In genomic region chr1:116128669-116129068, GRCh38 we compare ENCODE assay signal across 16 cellular contexts. TPM values are rescaled to one million over a fixed set of nuclear protein-coding genes. Genes with fewer than 3 reads are reported as not detected.
DNase-seq lines count a peak whose midpoint lies in the region; ATAC-seq and TF ChIP-seq lines count a peak whose summit lies in the region.
"Had no signal": no experiment of that assay in that cellular context is flagged by ENCODE, and none has a peak within 500 bp of the region (broad histone marks: within the 10 kb centered on the region; RNA-seq: fewer than 3 reads in every experiment).

No MANE protein-coding gene starts in this region.

- peak; percentile 77 to 81 for ATAC-seq in activated CD4-positive, CD25-positive, alpha-beta regulatory T cell treated with anti-CD3 and anti-CD28 coated beads, Interleukin-2, amount 50 U/mL, for 24 hours
- ATAC-seq in activated T-helper 17 cell treated with anti-CD3 and anti-CD28 coated beads, Interleukin-2, amount 50 U/mL, for 72 hours (replicated peaks) = peak; percentile 87
- peak; percentile 92 for ATAC-seq in stimulated activated naive CD8-positive, alpha-beta T cell treated with anti-CD3 and anti-CD28 coated beads, Interleukin-15, Interleukin-2, amounts not matched to agents 100 U/mL and 50 U/mL, for 24 hours
- no peak for ATAC-seq in GM18870 (IDR thresholded peaks at IDR 0.05; ENCODE audit: unreplicated experiment)

- CTCF ChIA-PET in Calu3 (lab: Charles Lee) = no interaction called here

- no peaks in the 10 kb centered on the region for H3K9me3 Mint-ChIP-seq in activated T-helper 17 cell treated with anti-CD3 and anti-CD28 coated beads, Interleukin-2, amount 50 U/mL, for 72 hours
- no peaks in the 10 kb centered on the region for H3K9me3 Mint-ChIP-seq in progenitor cell of endocrine pancreas (ENCODE audit: low read depth)
- peaks cover 3% of the 10 kb centered on the region for H3K9me3 Mint-ChIP-seq in Calu3 (ENCODE audit: low read depth, unreplicated experiment)
- H3K9me3 Mint-ChIP-seq: memory B cell had no signal

- no peak for DNase-seq in activated CD4-positive, CD25-positive, alpha-beta regulatory T cell (lab: John Stamatoyannopoulos, UW)
- no peak for DNase-seq in progenitor cell of endocrine pancreas (ENCODE audit: low spot score, unreplicated experiment)
- peak; percentile 66 for DNase-seq in stimulated activated naive CD8-positive, alpha-beta T cell treated with anti-CD3 and anti-CD28 coated beads, Interleukin-15, Interleukin-2, amounts not matched to agents 100 U/mL and 50 U/mL, for 24 hours
- no peak for DNase-seq in AG08396 (ENCODE audit: low spot score)
- DNase-seq in Calu3 = no peak
- DNase-seq: effector CD8-positive, alpha-beta T cell; foreskin fibroblast; NCI-H187 treated with DMSO at 0.1 percent for 48 hours; nucleus accumbens; substantia nigra had no signal

- H3K27me3 Mint-ChIP-seq in activated T-helper 17 cell treated with anti-CD3 and anti-CD28 coated beads, Interleukin-2, amount 50 U/mL, for 72 hours = peaks cover 5% of the 10 kb centered on the region
- H3K27me3 Mint-ChIP-seq in progenitor cell of endocrine pancreas (peaks cover 4% of the 10 kb centered on the region), Calu3 (ENCODE audit: unreplicated experiment) (peaks cover 13% of the 10 kb centered on the region)

- peak overlapping the region; percentile 78 for H3K27ac Mint-ChIP-seq in activated T-helper 17 cell treated with anti-CD3 and anti-CD28 coated beads, Interleukin-2, amount 50 U/mL, for 72 hours
- H3K27ac Mint-ChIP-seq in progenitor cell of endocrine pancreas = peak overlapping the region; percentile 31
- H3K27ac Mint-ChIP-seq in Calu3 (ENCODE audit: unreplicated experiment) = no peak overlapping the region
- H3K27ac Mint-ChIP-seq: memory B cell had no signal

- intact Hi-C loops in Calu3 (cut with micrococcal nuclease; ENCODE audit: unreplicated experiment) = no loop called here

- TF ChIP-seq CTCF in progenitor cell of endocrine pancreas (IDR thresholded peaks at IDR 0.05; ENCODE audit: unreplicated experiment) (no peak), Calu3 (IDR thresholded peaks at IDR 0.05; ENCODE audit: unreplicated experiment) (no peak)

- H3K4me3 Mint-ChIP-seq in activated T-helper 17 cell treated with anti-CD3 and anti-CD28 coated beads, Interleukin-2, amount 50 U/mL, for 72 hours = peak overlapping the region; percentile 31
- H3K4me3 Mint-ChIP-seq in progenitor cell of endocrine pancreas (ENCODE audit: low read depth) (no peak overlapping the region), Calu3 (ENCODE audit: low read depth, unreplicated experiment) (no peak overlapping the region)
- H3K4me3 Mint-ChIP-seq: memory B cell had no signal

- no TSS peak for BruUV-seq in Calu3 (replicated peaks; lab: Mats Ljungman, UMichigan)

- peaks cover 21% of the 10 kb centered on the region for H3K4me1 Mint-ChIP-seq in activated T-helper 17 cell treated with anti-CD3 and anti-CD28 coated beads, Interleukin-2, amount 50 U/mL, for 72 hours
- H3K4me1 Mint-ChIP-seq in progenitor cell of endocrine pancreas (ENCODE audit: low read depth) (peaks cover 21% of the 10 kb centered on the region), Calu3 (ENCODE audit: low read depth, unreplicated experiment) (peaks cover 4% of the 10 kb centered on the region)
- H3K4me1 Mint-ChIP-seq: memory B cell had no signal

- no peaks in the 10 kb centered on the region for H3K36me3 Mint-ChIP-seq in activated T-helper 17 cell treated with anti-CD3 and anti-CD28 coated beads, Interleukin-2, amount 50 U/mL, for 72 hours (ENCODE audit: low read depth)
- H3K36me3 Mint-ChIP-seq in progenitor cell of endocrine pancreas (ENCODE audit: insufficient read depth) (no peaks in the 10 kb centered on the region), Calu3 (ENCODE audit: insufficient read depth, unreplicated experiment) (peaks cover 5% of the 10 kb centered on the region)
- H3K36me3 Mint-ChIP-seq: memory B cell had no signal

RNA-seq across cellular contexts. Expression of gene MAB21L3, which starts 17.5 kb away (rescaled TPM):
- not detected for total RNA-seq in activated T-helper 17 cell treated with anti-CD3 and anti-CD28 coated beads, Interleukin-2, amount 50 U/mL, for 72 hours
- not detected in 2 replicates for total RNA-seq in progenitor cell of endocrine pancreas
- 0.21 and 0.22 TPM in 2 replicates for total RNA-seq in Calu3 (2022)
- total RNA-seq: RPMI7951; T-helper 1 cell treated with Interleukin-12 subunit alpha and Interleukin-12 subunit beta and Interleukin-4 antibody, amounts not matched to agents 30 ng/mL and 1 ng/mL, for 36 hours had no signal
